ENCODE assay signal across 23 cellular contexts in the genomic region with DNA sequence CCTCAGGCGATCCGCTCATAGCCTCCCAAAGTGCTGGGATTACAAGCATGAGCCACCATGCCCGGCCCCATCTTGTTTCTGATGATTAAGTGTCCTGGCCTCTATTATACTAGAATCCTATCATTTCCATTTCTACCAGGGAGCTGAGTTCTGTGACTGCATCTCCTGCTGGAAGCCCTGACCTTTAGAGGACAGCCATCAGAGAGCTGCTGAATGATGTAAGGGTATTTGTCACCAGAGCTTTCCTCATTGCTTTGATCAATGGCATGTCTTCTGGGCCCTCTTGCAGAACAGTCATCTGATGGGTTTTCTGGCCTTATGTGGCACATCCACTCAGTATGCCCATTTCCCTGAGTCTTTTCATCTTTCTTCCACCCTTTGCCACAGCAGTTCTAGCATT.
"Had no signal": no experiment of that assay in that cellular context is flagged by ENCODE, and none has a peak within 500 bp of the region (broad histone marks: within the 10 kb centered on the region; RNA-seq: fewer than 3 reads in every experiment).

No MANE protein-coding gene starts in this region.

- H3K4me1 ChIP-seq: esophagus muscularis mucosa, spleen, testis, tibial nerve had no signal

- ATAC-seq: left colon; mucosa of descending colon; naive thymus-derived CD8-positive, alpha-beta T cell; sciatic nerve; stimulated activated naive B cell treated with anti-CD40 and anti-IgM and Interleukin-4, amounts not matched to agents 10 μg/mL and 1 μg/mL and 100 μg/mL, for 72 hours; stimulated activated naive CD8-positive, alpha-beta T cell treated with anti-CD3 and anti-CD28 coated beads, Interleukin-15, amount 100 ng/mL, for 72 hours had no signal

- H3K36me3 ChIP-seq: esophagus muscularis mucosa, neutrophil, spleen, tibial nerve had no signal

- H3K9me3 Mint-ChIP-seq: immature natural killer cell; stimulated activated naive CD8-positive, alpha-beta T cell treated with anti-CD3 and anti-CD28 coated beads, Interleukin-15, amount 100 ng/mL, for 72 hours had no signal

- H3K27ac Mint-ChIP-seq: immature natural killer cell; naive thymus-derived CD8-positive, alpha-beta T cell; stimulated activated naive B cell treated with anti-CD40 and anti-IgM and Interleukin-4, amounts not matched to agents 10 μg/mL and 1 μg/mL and 100 μg/mL, for 72 hours; stimulated activated naive CD8-positive, alpha-beta T cell treated with anti-CD3 and anti-CD28 coated beads, Interleukin-15, amount 100 ng/mL, for 72 hours had no signal

- DNase-seq: cortex of kidney; dorsolateral prefrontal cortex; effector memory CD4-positive, alpha-beta T cell; foreskin fibroblast; immature natural killer cell; kidney; left colon; mammary epithelial cell; mucosa of descending colon; naive thymus-derived CD8-positive, alpha-beta T cell; posterior cingulate gyrus; spleen; stimulated activated CD4-positive, alpha-beta T cell treated with anti-CD3 and anti-CD28 coated beads, Interleukin-15, amount 100 ng/mL, for 24 hours; stimulated activated CD4-positive, alpha-beta T cell treated with anti-CD3 and anti-CD28 coated beads, Interleukin-1b, Interleukin-23, amount 100 ng/mL, for 48 hours; stimulated activated CD4-positive, alpha-beta T cell treated with anti-CD3 and anti-CD28 coated beads, Interleukin-4, amount 100 ng/mL, for 24 hours; stimulated activated naive B cell treated with anti-CD40 and anti-IgM and Interleukin-4, amounts not matched to agents 10 μg/mL and 1 μg/mL and 100 μg/mL, for 72 hours; stimulated activated naive CD8-positive, alpha-beta T cell treated with anti-CD3 and anti-CD28 coated beads, Interleukin-15, amount 100 ng/mL, for 72 hours; testis had no signal

- H3K36me3 Mint-ChIP-seq: immature natural killer cell; naive thymus-derived CD8-positive, alpha-beta T cell; stimulated activated naive B cell treated with anti-CD40 and anti-IgM and Interleukin-4, amounts not matched to agents 10 μg/mL and 1 μg/mL and 100 μg/mL, for 72 hours had no signal

- H3K4me3 ChIP-seq: dorsolateral prefrontal cortex, esophagus muscularis mucosa, mucosa of descending colon, spleen, testis, tibial nerve had no signal

- H3K27ac ChIP-seq: dorsolateral prefrontal cortex, epithelial cell of prostate, esophagus muscularis mucosa, neutrophil, spleen, testis, tibial nerve had no signal

- H3K4me3 Mint-ChIP-seq: immature natural killer cell; naive thymus-derived CD8-positive, alpha-beta T cell; stimulated activated naive B cell treated with anti-CD40 and anti-IgM and Interleukin-4, amounts not matched to agents 10 μg/mL and 1 μg/mL and 100 μg/mL, for 72 hours; stimulated activated naive CD8-positive, alpha-beta T cell treated with anti-CD3 and anti-CD28 coated beads, Interleukin-15, amount 100 ng/mL, for 72 hours had no signal

- H3K27me3 ChIP-seq: dorsolateral prefrontal cortex, esophagus muscularis mucosa, neutrophil, spleen, testis, tibial nerve had no signal

- H3K4me1 Mint-ChIP-seq: stimulated activated naive CD8-positive, alpha-beta T cell treated with anti-CD3 and anti-CD28 coated beads, Interleukin-15, amount 100 ng/mL, for 72 hours had no signal

- H3K27me3 Mint-ChIP-seq: naive thymus-derived CD8-positive, alpha-beta T cell; stimulated activated naive B cell treated with anti-CD40 and anti-IgM and Interleukin-4, amounts not matched to agents 10 μg/mL and 1 μg/mL and 100 μg/mL, for 72 hours; stimulated activated naive CD8-positive, alpha-beta T cell treated with anti-CD3 and anti-CD28 coated beads, Interleukin-15, amount 100 ng/mL, for 72 hours had no signal

- H3K9me3 ChIP-seq: esophagus muscularis mucosa, mucosa of descending colon, neutrophil, testis had no signal
